ENCODE assay signal across 13 cellular contexts in genomic region chr15:85771781-85772445, GRCh38. TPM values are rescaled to one million over a fixed set of nuclear protein-coding genes. Genes with fewer than 3 reads are reported as not detected.
A peak's percentile ranks its signal among the peaks of the same experiment; 100 is the strongest.
DNase-seq lines count a peak whose midpoint lies in the region; ATAC-seq and TF ChIP-seq lines count a peak whose summit lies in the region.
"Had no signal": no experiment of that assay in that cellular context is flagged by ENCODE, and none has a peak within 500 bp of the region (broad histone marks: within the 10 kb centered on the region; RNA-seq: fewer than 3 reads in every experiment).

No MANE protein-coding gene starts in this region.

- H3K27me3 ChIP-seq in right cardiac atrium (ENCODE audit: control insufficient read depth, insufficient read depth), result no peaks in the 10 kb centered on the region
- H3K27me3 ChIP-seq in effector memory CD4-positive, alpha-beta T cell (replicated peaks; ENCODE audit: control insufficient read depth, insufficient read depth, low read length, poor library complexity, severe bottlenecking), result no peaks in the 10 kb centered on the region

- H3K27ac ChIP-seq in right cardiac atrium (ENCODE audit: low read length), result peak overlapping the region; percentile 17
- H3K27ac ChIP-seq in effector memory CD4-positive, alpha-beta T cell (ENCODE audit: insufficient read depth, low read length, poor library complexity, severe bottlenecking), result no peak overlapping the region

- 39% methylated on average over 13 of the region's 13 CpGs for WGBS in right cardiac atrium

- peak; percentile 4 for DNase-seq in DMS79 (lab: John Stamatoyannopoulos, UW)
- peak; percentile 52 to 90 for DNase-seq in cardiac fibroblast (ENCODE audit: low read depth in 2 of 2)
- DNase-seq in right cardiac atrium, result peak; percentile 88 to 91 (median 90)
- DNase-seq in sciatic nerve (ENCODE audit: low spot score), result peak; percentile 82
- DNase-seq in HuH-7.5 (ENCODE audit: low spot score), result no peak
- DNase-seq in effector memory CD4-positive, alpha-beta T cell, result no peak
- DNase-seq in NCI-H187 treated with DMSO at 0.1 percent for 48 hours (lab: John Stamatoyannopoulos, UW), result no peak
- no peak for DNase-seq in superior temporal gyrus (ENCODE audit: extremely low spot score)
- DNase-seq: activated CD4-positive, alpha-beta T cell treated with anti-CD3 and anti-CD28 coated beads, Interleukin-2, amount 50 U/mL, for 1 hour; CD4-positive, CD25-positive, alpha-beta regulatory T cell; effector CD4-positive, alpha-beta T cell; NCI-H69; retina had no signal

- no peaks in the 10 kb centered on the region for H3K36me3 ChIP-seq in effector memory CD4-positive, alpha-beta T cell (ENCODE audit: control insufficient read depth, insufficient read depth, low read length)

- ATAC-seq in right cardiac atrium (peak; percentile 80 to 81), sciatic nerve (peak; percentile 90)

- H3K9me3 ChIP-seq in right cardiac atrium (ENCODE audit: control insufficient read depth, low read length), result no peaks in the 10 kb centered on the region
- H3K9me3 ChIP-seq in effector memory CD4-positive, alpha-beta T cell (ENCODE audit: control insufficient read depth, low read length), result no peaks in the 10 kb centered on the region

- TF ChIP-seq CTCF in cardiac fibroblast (IDR thresholded peaks at IDR 0.05; ENCODE audit: low read depth, low read length), result no peak

- peaks cover 13% of the 10 kb centered on the region for H3K4me1 ChIP-seq in right cardiac atrium (ENCODE audit: control insufficient read depth, insufficient read depth, low read length)
- H3K4me1 ChIP-seq in effector memory CD4-positive, alpha-beta T cell (ENCODE audit: control insufficient read depth, insufficient read depth, low read length, poor library complexity, severe bottlenecking), result no peaks in the 10 kb centered on the region

- intact Hi-C loops in right cardiac atrium (cut with DNase I) (no loop called here), sciatic nerve (cut with DNase I) (no loop called here)

- H3K4me3 ChIP-seq in cardiac fibroblast (replicated peaks in 1 of 2; ENCODE audit: low read depth in 2 of 2, low read length in 2 of 2) (no peak overlapping the region), right cardiac atrium (ENCODE audit: low read length) (no peak overlapping the region)
- H3K4me3 ChIP-seq in effector memory CD4-positive, alpha-beta T cell (ENCODE audit: insufficient read depth, low read depth, low read length, poor library complexity, severe bottlenecking), result no peak overlapping the region

RNA-seq across cellular contexts. Expression of gene KLHL25, which starts 22.8 kb away (rescaled TPM):
- total RNA-seq in right cardiac atrium (1 to 10 TPM; 3.4 to 6.6 (median 5.3) TPM), sciatic nerve (6.2 TPM)
- 4.1 TPM for polyA plus RNA-seq in right cardiac atrium

Comparison
In these comparisons a context has a peak if more than half of its experiments do, and no peak if none do; other contexts are left out.
1. DNase-seq: peak in DMS79 (single experiment), cardiac fibroblast (2 of 2), right cardiac atrium (3 of 3) and sciatic nerve (single experiment); none in HuH-7.5 (single experiment), effector memory CD4-positive, alpha-beta T cell (0 of 3), NCI-H187 treated with DMSO at 0.1 percent for 48 hours (single experiment) and superior temporal gyrus (single experiment).